8 cellular contexts compared by ENCODE assay signal in the genomic region with DNA sequence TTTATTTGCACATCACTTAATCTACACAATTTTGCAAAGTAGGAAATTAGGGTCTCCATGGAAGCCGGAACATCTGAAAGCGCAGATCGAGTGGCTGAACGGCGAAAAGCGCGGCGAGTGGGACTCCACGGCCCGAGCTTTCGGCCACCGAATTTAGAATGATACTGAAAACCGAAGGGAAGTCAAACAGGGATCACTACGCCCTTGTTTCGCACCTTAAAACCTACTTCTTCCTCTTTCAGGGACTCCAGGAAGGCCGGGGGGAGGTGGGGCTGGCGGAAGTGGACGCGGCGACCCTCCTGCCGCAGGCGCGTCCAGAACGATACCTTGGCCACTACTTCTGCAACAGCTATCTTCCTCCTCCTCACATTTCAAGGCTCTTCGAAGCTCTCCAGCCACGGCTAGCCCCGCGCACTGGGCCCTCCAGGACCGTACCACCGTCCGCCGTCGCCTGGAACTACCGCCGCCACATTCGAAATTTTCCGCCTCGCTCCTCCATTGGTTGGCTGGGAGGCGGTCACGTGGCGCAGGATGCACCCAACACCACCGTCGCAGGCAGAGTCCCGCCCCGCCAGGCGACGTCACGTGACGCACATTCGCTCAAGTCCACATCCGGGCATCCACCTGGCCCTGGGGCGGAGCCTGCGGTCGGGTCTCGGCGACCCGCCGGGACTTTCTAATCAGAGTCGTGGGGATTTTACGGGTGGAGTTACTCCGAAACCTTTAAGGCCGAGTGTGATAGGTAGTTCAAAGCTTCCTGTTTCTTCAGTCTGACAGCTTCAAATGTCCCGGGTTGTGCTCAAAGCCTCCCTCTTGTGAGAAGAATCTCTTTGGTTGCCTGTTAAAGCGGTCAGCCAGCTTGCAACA. TPM values are rescaled to one million over a fixed set of nuclear protein-coding genes. Genes with fewer than 3 reads are reported as not detected.
DNase-seq lines count a peak whose midpoint lies in the region; ATAC-seq and TF ChIP-seq lines count a peak whose summit lies in the region.

A gene (minus strand): TSS at position 474 of the 867 bp plus-strand sequence. CDS start 2,179 bp downstream, outside the sequence.

- H3K27me3 ChIP-seq in left ventricle myocardium inferior (ENCODE audit: low read depth) = no peaks in the 10 kb centered on the region

- H3K9me3 ChIP-seq in left ventricle myocardium inferior (replicated peaks) = no peaks in the 10 kb centered on the region

- peak within 1 kb of the TSS; percentile 93 for H3K27ac ChIP-seq in left ventricle myocardium inferior (replicated peaks)
- peak within 1 kb of the TSS; percentile 78 for H3K27ac ChIP-seq in urinary bladder (ENCODE audit: low read depth)

- intact Hi-C loops in left ventricle myocardium inferior (cut with micrococcal nuclease) = no loop called here

- TF ChIP-seq CTCF in GM13977 (IDR thresholded peaks at IDR 0.05; ENCODE audit: extremely low read depth, insufficient read depth, missing control alignments) = peak; percentile 24
- no peak for TF ChIP-seq CTCF in left ventricle myocardium inferior (IDR thresholded peaks at IDR 0.05; ENCODE audit: borderline replicate concordance)
- no peak for TF ChIP-seq CTCF in progenitor cell of endocrine pancreas (IDR thresholded peaks at IDR 0.05; ENCODE audit: unreplicated experiment)

- no peak within 1 kb of the TSS for H3K4me3 Mint-ChIP-seq in progenitor cell of endocrine pancreas (ENCODE audit: low read depth)

- H3K9me3 Mint-ChIP-seq in progenitor cell of endocrine pancreas (ENCODE audit: low read depth) = no peaks in the 10 kb centered on the region

- no peaks in the 10 kb centered on the region for H3K36me3 Mint-ChIP-seq in progenitor cell of endocrine pancreas (ENCODE audit: insufficient read depth)

- no peaks in the 10 kb centered on the region for H3K27me3 Mint-ChIP-seq in progenitor cell of endocrine pancreas

- in situ Hi-C loops in GM13977 (cut with MboI; ENCODE audit: low pct_unique_long_range_greater_than_20kb, low sequenced_read_pairs, unreplicated experiment) = no loop called here

- peaks cover 34% of the 10 kb centered on the region for H3K4me1 ChIP-seq in left ventricle myocardium inferior
- no peaks in the 10 kb centered on the region for H3K4me1 ChIP-seq in urinary bladder (ENCODE audit: insufficient read depth)

- no peaks in the 10 kb centered on the region for H3K4me1 Mint-ChIP-seq in progenitor cell of endocrine pancreas (ENCODE audit: low read depth)

- H3K36me3 ChIP-seq in left ventricle myocardium inferior = no peaks in the 10 kb centered on the region
- no peaks in the 10 kb centered on the region for H3K36me3 ChIP-seq in urinary bladder (ENCODE audit: insufficient read depth)

- under 1% methylated on average over 64 of the region's 64 CpGs for WGBS in urinary bladder

- DNase-seq in GM13977 (ENCODE audit: low spot score) = peak; percentile 91
- DNase-seq in NCI-H146 treated with DMSO at 0.1 percent for 48 hours (lab: John Stamatoyannopoulos, UW; ENCODE audit: unreplicated experiment) = peak; percentile 79
- DNase-seq in T-helper 1 cell = peak; percentile 99 to 100 (median 99)
- peak; percentile 96 for DNase-seq in amniotic stem cell (lab: John Stamatoyannopoulos, UW)
- DNase-seq in left ventricle myocardium inferior = peak; percentile 100
- peak; percentile 98 for DNase-seq in progenitor cell of endocrine pancreas (ENCODE audit: low spot score, unreplicated experiment)

- peak; percentile 90 for ATAC-seq in HG02870 (IDR thresholded peaks at IDR 0.05; ENCODE audit: unreplicated experiment)

- H3K4me3 ChIP-seq in left ventricle myocardium inferior (peak within 1 kb of the TSS; percentile 73), urinary bladder (ENCODE audit: low read depth, low read length) (peak within 1 kb of the TSS; percentile 57)

- H3K27ac Mint-ChIP-seq in progenitor cell of endocrine pancreas = no peak within 1 kb of the TSS

RNA-seq across cellular contexts. Expression of the gene that starts here (rescaled TPM):
- total RNA-seq in left ventricle myocardium inferior (0.38 TPM), progenitor cell of endocrine pancreas (14.8 and 15.1 TPM in 2 replicates), urinary bladder (6.9 TPM)
- polyA plus RNA-seq in urinary bladder = 0.15 TPM

Comparison
In these comparisons a context has a peak if more than half of its experiments do, and no peak if none do; other contexts are left out.
1. Peak in every context shown above with its lines: DNase-seq, ATAC-seq, H3K4me3 ChIP-seq and H3K27ac ChIP-seq.
2. Peak in DNase-seq, H3K4me3 ChIP-seq and H3K27ac ChIP-seq in left ventricle myocardium inferior; RNA of the gene not detected or under 1 TPM.